ENCODE assay signal across 7 cellular contexts in genomic region chr6:157823001-157823522, GRCh38. TPM values are rescaled to one million over a fixed set of nuclear protein-coding genes. Genes with fewer than 3 reads are reported as not detected.
A peak's percentile ranks its signal among the peaks of the same experiment; 100 is the strongest.
DNase-seq lines count a peak whose midpoint lies in the region; ATAC-seq, FAIRE-seq and TF ChIP-seq lines count a peak whose summit lies in the region.

TSS of gene SNX9 (plus strand) at chr6:157823246. CDS start at chr6:157823435, 189 bp downstream.

- peak within 1 kb of the TSS; percentile 96 for H3K9ac ChIP-seq in keratinocyte (ENCODE audit: control insufficient read depth, extremely low read depth, insufficient read depth, low read length)

- H2AFZ ChIP-seq in keratinocyte (ENCODE audit: control insufficient read depth, low read length): peak within 1 kb of the TSS; percentile 83

- peak within 1 kb of the TSS; percentile 82 for H3K4me2 ChIP-seq in keratinocyte (ENCODE audit: control insufficient read depth, extremely low read depth, insufficient read depth, low read depth, low read length)

- no peaks in the 10 kb centered on the region for H3K9me1 ChIP-seq in keratinocyte (ENCODE audit: control insufficient read depth, extremely low read depth, insufficient read depth, low read length)

- FAIRE-seq in keratinocyte (lab: Jason Lieb, UNC): no peak

- intact Hi-C loops in activated B cell treated with CpG ODN at 0.5 μM for 24 hours (cut with micrococcal nuclease): loop anchor here (10.0 kb wide), 1 partner anchor 358 kb away; no protein-coding TSS in a partner anchor

- no peaks in the 10 kb centered on the region for H3K27me3 ChIP-seq in keratinocyte (ENCODE audit: control insufficient read depth, extremely low read depth, insufficient read depth, low read length)

- peaks cover 47% of the 10 kb centered on the region for H3K4me1 Mint-ChIP-seq in activated B cell treated with CpG ODN at 0.5 μM for 24 hours
- peaks cover 18% of the 10 kb centered on the region for H3K4me1 Mint-ChIP-seq in central memory CD8-positive, alpha-beta T cell

- peaks cover 10% of the 10 kb centered on the region for H3K4me1 ChIP-seq in keratinocyte (ENCODE audit: control insufficient read depth, extremely low read depth, insufficient read depth, low read length)

- H3K36me3 Mint-ChIP-seq in activated B cell treated with CpG ODN at 0.5 μM for 24 hours (ENCODE audit: low read depth): peaks cover 15% of the 10 kb centered on the region
- H3K36me3 Mint-ChIP-seq in central memory CD8-positive, alpha-beta T cell (ENCODE audit: insufficient read depth): peaks cover 7% of the 10 kb centered on the region

- H3K79me2 ChIP-seq in keratinocyte (ENCODE audit: control insufficient read depth, insufficient read depth, low read length): peaks cover 38% of the 10 kb centered on the region

- peak within 1 kb of the TSS; percentile 98 for H3K27ac Mint-ChIP-seq in activated B cell treated with CpG ODN at 0.5 μM for 24 hours
- peak within 1 kb of the TSS; percentile 87 for H3K27ac Mint-ChIP-seq in central memory CD8-positive, alpha-beta T cell (ENCODE audit: low read depth)

- no peaks in the 10 kb centered on the region for H3K36me3 ChIP-seq in keratinocyte (ENCODE audit: control insufficient read depth in 2 of 2, extremely low read depth in 1 of 2, insufficient read depth in 2 of 2, low read length in 2 of 2)

- DNase-seq in NCI-H146 treated with DMSO at 0.1 percent for 48 hours (lab: John Stamatoyannopoulos, UW; ENCODE audit: unreplicated experiment) (peak; percentile 49), activated B cell treated with CpG ODN at 0.5 μM for 24 hours (peak; percentile 70), keratinocyte (ENCODE audit: low read depth, low spot score) (no peak)
- DNase-seq in central memory CD8-positive, alpha-beta T cell (ENCODE audit: low spot score in 2 of 2): no peak
- peak; percentile 59 for DNase-seq in stimulated activated CD4-positive, alpha-beta T cell treated with anti-CD3 and anti-CD28 coated beads, Interleukin-12 subunit alpha, Interleukin-12 subunit beta, amount 100 ng/mL, for 4 hours

- peak; percentile 80 for ATAC-seq in GM18498 (IDR thresholded peaks at IDR 0.05; ENCODE audit: unreplicated experiment)
- peak; percentile 65 for ATAC-seq in HG02610 (IDR thresholded peaks at IDR 0.05; ENCODE audit: unreplicated experiment)
- peak; percentile 65 for ATAC-seq in activated B cell treated with CpG ODN at 0.5 μM for 24 hours (ENCODE audit: low read depth)
- peak; percentile 57 for ATAC-seq in central memory CD8-positive, alpha-beta T cell (replicated peaks; ENCODE audit: extremely low read depth, poor library complexity, severe bottlenecking)

- H3K9me3 Mint-ChIP-seq in activated B cell treated with CpG ODN at 0.5 μM for 24 hours: no peaks in the 10 kb centered on the region
- H3K9me3 Mint-ChIP-seq in central memory CD8-positive, alpha-beta T cell: no peaks in the 10 kb centered on the region

- H3K4me3 ChIP-seq in keratinocyte (ENCODE audit: control insufficient read depth in 2 of 3, extremely low read depth in 1 of 3, insufficient read depth in 2 of 3, low read depth in 1 of 3, low read length in 3 of 3): peak within 1 kb of the TSS; percentile 91 to 99 (median 97)

- H3K4me3 Mint-ChIP-seq in activated B cell treated with CpG ODN at 0.5 μM for 24 hours: peak within 1 kb of the TSS; percentile 95
- peak within 1 kb of the TSS; percentile 87 for H3K4me3 Mint-ChIP-seq in central memory CD8-positive, alpha-beta T cell

- dilution Hi-C loops in keratinocyte (cut with MboI; ENCODE audit: extremely low pct_ligation_motif_present, low sequenced_read_pairs): no loop called here

- no peak for TF ChIP-seq CTCF in activated B cell treated with CpG ODN at 0.5 μM for 24 hours (IDR thresholded peaks at IDR 0.05)
- no peak for TF ChIP-seq CTCF in keratinocyte (optimal IDR thresholded peaks at IDR 0.05 in 1 of 3, IDR thresholded peaks at IDR 0.05 in 1 of 3, conservative IDR thresholded peaks at IDR 0.05 in 1 of 3; ENCODE audit: extremely low read depth in 1 of 3, insufficient read depth in 2 of 3, low read length in 3 of 3)

- H3K9me3 ChIP-seq in keratinocyte (ENCODE audit: control insufficient read depth, low read depth, low read length): no peaks in the 10 kb centered on the region

- no peaks in the 10 kb centered on the region for H3K27me3 Mint-ChIP-seq in activated B cell treated with CpG ODN at 0.5 μM for 24 hours
- H3K27me3 Mint-ChIP-seq in central memory CD8-positive, alpha-beta T cell: peaks cover 31% of the 10 kb centered on the region

- CTCF ChIA-PET in activated B cell treated with CpG ODN at 0.5 μM for 24 hours (lab: Charles Lee): interaction anchor here (1.0 to 1.6 kb wide), 2 partner anchors 51 to 66 kb away, joined by 4 to 5 read pairs; no protein-coding TSS in a partner anchor

- POLR2A ChIA-PET in activated B cell treated with CpG ODN at 0.5 μM for 24 hours (lab: Charles Lee): interaction anchor here (0.5 to 2.1 kb wide), 6 partner anchors 18 to 262 kb away, joined by 3 to 12 read pairs (median 6); no protein-coding TSS in a partner anchor

- H3K27ac ChIP-seq in keratinocyte (ENCODE audit: control insufficient read depth, insufficient read depth, low read length): peak within 1 kb of the TSS; percentile 96

- H4K20me1 ChIP-seq in keratinocyte (ENCODE audit: control insufficient read depth, extremely low read depth, insufficient read depth, low read length): no peaks in the 10 kb centered on the region

RNA-seq across cellular contexts. Expression of gene SNX9, which starts in this region (rescaled TPM):
- total RNA-seq in activated B cell treated with CpG ODN at 0.5 μM for 24 hours: 38.8 and 40.0 TPM in 2 replicates
- 25.3 to 40.9 TPM (median 37.8 TPM) in 3 replicates for polyA plus RNA-seq in keratinocyte
- polyA plus RNA-seq in keratinocyte (2011; ENCODE audit: low read depth): 94.9 TPM
- polyA plus RNA-seq in keratinocyte (2011; cell fraction: cytosol; rRNA removed): 27.6 and 39.1 TPM in 2 replicates
- 40.1 and 44.8 TPM in 2 replicates for polyA plus RNA-seq in keratinocyte (2011; cell fraction: nucleus; rRNA removed)
- 28.5 and 30.4 TPM in 2 replicates for polyA plus RNA-seq in keratinocyte (2012; ENCODE audit: low replicate concordance)
- polyA minus RNA-seq in keratinocyte: 11.9 to 25.8 TPM (median 19.3 TPM) in 3 replicates
- 22.8 TPM for polyA minus RNA-seq in keratinocyte (2011; cell fraction: cytosol; rRNA and poly(A)+ RNA removed)
- polyA minus RNA-seq in keratinocyte (2011; cell fraction: nucleus; rRNA and poly(A)+ RNA removed): 19.0 and 28.6 TPM in 2 replicates

Comparison
In these comparisons a context has a peak if more than half of its experiments do, and no peak if none do; other contexts are left out.
1. DNase-seq: peak in NCI-H146 treated with DMSO at 0.1 percent for 48 hours (single experiment), activated B cell treated with CpG ODN at 0.5 μM for 24 hours (single experiment) and stimulated activated CD4-positive, alpha-beta T cell treated with anti-CD3 and anti-CD28 coated beads, Interleukin-12 subunit alpha, Interleukin-12 subunit beta, amount 100 ng/mL, for 4 hours (single experiment); none in central memory CD8-positive, alpha-beta T cell (0 of 2) and keratinocyte (single experiment).
2. Peak in every context shown above with its lines, with median percentiles within 50 percentile points of each other: ATAC-seq.